In the genomic region with DNA sequence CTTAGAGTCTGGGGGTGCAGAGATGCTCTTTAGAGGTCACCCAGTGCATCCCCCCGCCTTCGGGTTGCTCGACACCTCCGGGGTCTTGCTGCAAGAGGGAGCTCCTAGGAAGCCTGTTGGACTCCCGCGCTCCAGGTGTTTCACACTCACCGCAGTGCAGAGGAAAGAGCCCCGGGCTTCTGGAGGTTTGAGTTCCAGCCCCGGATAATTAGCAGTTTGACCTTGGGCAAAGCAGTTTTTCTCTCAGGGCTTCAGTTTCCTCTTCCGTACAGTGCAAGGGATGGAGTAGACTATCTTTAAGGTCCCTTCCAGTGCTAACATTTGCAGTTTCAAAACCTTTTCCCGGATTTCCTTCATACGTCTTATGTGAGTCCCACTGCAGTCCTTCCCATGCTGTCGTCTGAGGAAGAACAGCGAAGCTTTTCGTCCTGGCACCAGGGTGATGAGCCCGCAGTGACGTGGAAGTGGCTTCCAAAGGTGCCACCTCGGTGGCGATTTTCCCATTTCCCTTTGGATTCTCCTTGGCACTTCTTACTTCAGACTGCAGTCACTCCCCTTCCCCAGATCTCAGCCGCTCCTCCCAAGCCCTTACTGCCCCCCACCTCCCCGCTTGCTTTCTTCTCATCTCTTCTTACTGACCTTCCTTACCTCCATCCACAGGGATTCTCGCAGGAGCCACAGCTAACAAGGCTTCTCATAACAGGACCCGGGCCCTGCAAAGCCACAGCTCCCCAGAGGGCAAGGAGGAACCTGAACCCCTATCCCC, we compare ENCODE assay signal across 8 cellular contexts. TPM values are rescaled to one million over a fixed set of nuclear protein-coding genes. Genes with fewer than 3 reads are reported as not detected.
DNase-seq lines count a peak whose midpoint lies in the region; ATAC-seq and TF ChIP-seq lines count a peak whose summit lies in the region.

No MANE protein-coding gene starts in this region.

- H3K4me1 Mint-ChIP-seq in CD4-positive, CD25-positive, alpha-beta regulatory T cell: peaks cover 4 to 55% (median 42%) of the 10 kb centered on the region in 4 donors

- DNase-seq in CD4-positive, CD25-positive, alpha-beta regulatory T cell: no peak
- DNase-seq in brain microvascular endothelial cell (no peak), lung (ENCODE audit: low spot score) (no peak), ureter (ENCODE audit: low spot score) (peak; percentile 68), NCI-H2171 treated with DMSO at 0.1 percent for 48 hours (lab: John Stamatoyannopoulos, UW) (no peak)

- peaks cover 29% of the 10 kb centered on the region for H3K36me3 Mint-ChIP-seq in CD4-positive, CD25-positive, alpha-beta regulatory T cell

- H3K9ac ChIP-seq in HUES64 (ENCODE audit: low read depth, low read length): peak overlapping the region; percentile 80

- no peak for ATAC-seq in CD4-positive, CD25-positive, alpha-beta regulatory T cell (ENCODE audit: low read depth in 2 of 2)
- no peak for ATAC-seq in lung (ENCODE audit: insufficient read depth, low FRiP score)
- no peak for ATAC-seq in GM19397 (IDR thresholded peaks at IDR 0.05; ENCODE audit: unreplicated experiment)
- ATAC-seq in HG02678 (IDR thresholded peaks at IDR 0.05; ENCODE audit: unreplicated experiment): no peak

- peak overlapping the region; percentile 56 for H3K27ac ChIP-seq in CD4-positive, CD25-positive, alpha-beta regulatory T cell (ENCODE audit: insufficient read depth, low read length, poor library complexity, severe bottlenecking)
- H3K27ac ChIP-seq in HUES64 (ENCODE audit: low read depth, low read length) (no peak overlapping the region), brain microvascular endothelial cell (no peak overlapping the region), lung (ENCODE audit: low read depth in 1 of 2, low read length in 1 of 2) (peak overlapping the region; percentile 18 to 69)

- peak overlapping the region; percentile 34 to 90 (median 67) for H3K27ac Mint-ChIP-seq in CD4-positive, CD25-positive, alpha-beta regulatory T cell

- H3K4me3 Mint-ChIP-seq in CD4-positive, CD25-positive, alpha-beta regulatory T cell: peak overlapping the region; percentile 88 to 95 (median 93)

- WGBS in HUES64: 8% methylated on average over 23 of the region's 23 CpGs
- WGBS in lung, 2 donors: 4 to 9% methylated on average over 23 of the region's 23 CpGs

- H3K4me3 ChIP-seq in CD4-positive, CD25-positive, alpha-beta regulatory T cell (ENCODE audit: low read depth, low read length): peak overlapping the region; percentile 93
- H3K4me3 ChIP-seq in HUES64 (ENCODE audit: low read length) (peak overlapping the region; percentile 89), brain microvascular endothelial cell (ENCODE audit: low read depth, low read length) (peak overlapping the region; percentile 92), lung (peak overlapping the region; percentile 74)

- TF ChIP-seq CTCF in brain microvascular endothelial cell (IDR thresholded peaks at IDR 0.05; ENCODE audit: low read depth, low read length, missing control alignments) (no peak), lung (IDR thresholded peaks at IDR 0.05; ENCODE audit: control extremely low read depth, extremely low read depth) (no peak)

- no peaks in the 10 kb centered on the region for H3K9me3 Mint-ChIP-seq in CD4-positive, CD25-positive, alpha-beta regulatory T cell

- H3K4me1 ChIP-seq in CD4-positive, CD25-positive, alpha-beta regulatory T cell (ENCODE audit: control insufficient read depth, insufficient read depth, low read length, poor library complexity, severe bottlenecking): peaks cover 43% of the 10 kb centered on the region
- H3K4me1 ChIP-seq in HUES64 (ENCODE audit: insufficient read depth, low read length) (no peaks in the 10 kb centered on the region), lung (ENCODE audit: control insufficient read depth in 2 of 2, insufficient read depth in 2 of 2, low read length in 2 of 2) (peaks cover 5 to 7% of the 10 kb centered on the region in 2 donors)

- H3K27me3 Mint-ChIP-seq in CD4-positive, CD25-positive, alpha-beta regulatory T cell: no peaks in the 10 kb centered on the region

- no peaks in the 10 kb centered on the region for H3K27me3 ChIP-seq in CD4-positive, CD25-positive, alpha-beta regulatory T cell (ENCODE audit: control insufficient read depth, insufficient read depth, low read length)
- no peaks in the 10 kb centered on the region for H3K27me3 ChIP-seq in HUES64 (ENCODE audit: insufficient read depth, low read length)
- H3K27me3 ChIP-seq in brain microvascular endothelial cell (replicated peaks): no peaks in the 10 kb centered on the region
- no peaks in the 10 kb centered on the region for H3K27me3 ChIP-seq in lung (ENCODE audit: control insufficient read depth, insufficient read depth)

- H3K36me3 ChIP-seq in CD4-positive, CD25-positive, alpha-beta regulatory T cell (ENCODE audit: control insufficient read depth, insufficient read depth, low read length): peaks cover 47% of the 10 kb centered on the region
- H3K36me3 ChIP-seq in HUES64 (ENCODE audit: insufficient read depth, low read length) (peaks cover 43% of the 10 kb centered on the region), brain microvascular endothelial cell (replicated peaks) (peaks cover 34% of the 10 kb centered on the region), lung (ENCODE audit: control insufficient read depth in 2 of 2, insufficient read depth in 2 of 2, low read length in 2 of 2) (peaks cover 13 to 31% of the 10 kb centered on the region in 2 donors)

- no peaks in the 10 kb centered on the region for H3K9me3 ChIP-seq in CD4-positive, CD25-positive, alpha-beta regulatory T cell (ENCODE audit: control insufficient read depth in 2 of 2, low read length in 2 of 2)
- H3K9me3 ChIP-seq in HUES64 (ENCODE audit: insufficient read depth, low read depth, low read length) (no peaks in the 10 kb centered on the region), lung (ENCODE audit: control insufficient read depth in 2 of 2, insufficient read depth in 1 of 2, low read length in 1 of 2) (no peaks in the 10 kb centered on the region)

- in situ Hi-C loops in brain microvascular endothelial cell (cut with HindIII; ENCODE audit: low pct_ligation_motif_present, low sequenced_read_pairs): no loop called here

RNA-seq across cellular contexts. Expression of a gene that starts 0.6 kb away (rescaled TPM):
- 21.9 TPM for total RNA-seq in CD4-positive, CD25-positive, alpha-beta regulatory T cell
- polyA plus RNA-seq in CD4-positive, CD25-positive, alpha-beta regulatory T cell: 100 to 1,000 TPM in 1 of 4 donors, 10 to 100 TPM in 3; 96.2 to 107 (median 98.8) TPM
- polyA plus RNA-seq in HUES64 (2013, experiment 1 of 2): 34.4 TPM
- 35.1 TPM for polyA plus RNA-seq in HUES64 (2013, experiment 2 of 2)
- total RNA-seq in lung (100 to 1,000 TPM in 1 of 2 donors, 10 to 100 TPM in 1; 83.8 to 119 TPM), ureter (66.2 TPM)
- 100 to 1,000 TPM; 110 to 137 TPM for polyA plus RNA-seq in lung

RNA-seq across cellular contexts. Expression of a gene that starts 1.0 kb away (rescaled TPM):
- 55.8 TPM for total RNA-seq in CD4-positive, CD25-positive, alpha-beta regulatory T cell
- 10 to 100 TPM; 84.8 to 92.2 (median 87.8) TPM for polyA plus RNA-seq in CD4-positive, CD25-positive, alpha-beta regulatory T cell
- 63.7 TPM for polyA plus RNA-seq in HUES64 (2013, experiment 1 of 2)
- polyA plus RNA-seq in HUES64 (2013, experiment 2 of 2): 59.3 TPM
- total RNA-seq in lung (100 to 1,000 TPM in 1 of 2 donors, 10 to 100 TPM in 1; 72.9 to 193 TPM), ureter (82.0 TPM)
- polyA plus RNA-seq in lung: 10 to 100 TPM; 62.0 to 84.2 TPM

RNA-seq across cellular contexts. Expression of a gene that starts 10.1 kb away (rescaled TPM):
- total RNA-seq in CD4-positive, CD25-positive, alpha-beta regulatory T cell: 1.2 TPM
- polyA plus RNA-seq in CD4-positive, CD25-positive, alpha-beta regulatory T cell: not detected
- polyA plus RNA-seq in HUES64 (2013, experiment 1 of 2): not detected
- polyA plus RNA-seq in HUES64 (2013, experiment 2 of 2): 0.57 TPM
- total RNA-seq in lung (1 to 10 TPM in 1 of 2 donors, under 1 TPM in 1; 0.60 to 3.2 TPM), ureter (1.5 TPM)
- polyA plus RNA-seq in lung: 1 to 10 TPM; 1.0 to 3.3 TPM

RNA-seq across cellular contexts. Expression of a gene that starts 21.4 kb away (rescaled TPM):
- 96.4 TPM for total RNA-seq in CD4-positive, CD25-positive, alpha-beta regulatory T cell
- 100 to 1,000 TPM; 161 to 180 (median 162) TPM for polyA plus RNA-seq in CD4-positive, CD25-positive, alpha-beta regulatory T cell
- 13.3 TPM for polyA plus RNA-seq in HUES64 (2013, experiment 1 of 2)
- polyA plus RNA-seq in HUES64 (2013, experiment 2 of 2): 14.3 TPM
- total RNA-seq in lung (100 to 1,000 TPM; 106 to 258 TPM), ureter (256 TPM)
- polyA plus RNA-seq in lung: 100 to 1,000 TPM in 1 of 2 donors, 10 to 100 TPM in 1; 92.1 to 188 TPM

RNA-seq across cellular contexts. Expression of a gene that starts 53.9 kb away (rescaled TPM):
- total RNA-seq in CD4-positive, CD25-positive, alpha-beta regulatory T cell: 540 TPM
- 1,000 to 10,000 TPM in 2 of 4 donors, 100 to 1,000 TPM in 2; 741 to 1,050 (median 910) TPM for polyA plus RNA-seq in CD4-positive, CD25-positive, alpha-beta regulatory T cell
- polyA plus RNA-seq in HUES64 (2013, experiment 1 of 2): 174 TPM
- 183 TPM for polyA plus RNA-seq in HUES64 (2013, experiment 2 of 2)
- total RNA-seq in lung: 100 to 1,000 TPM; 284 to 332 TPM
- polyA plus RNA-seq in lung: 100 to 1,000 TPM; 190 to 490 TPM
- 520 TPM for total RNA-seq in ureter

Comparison
In these comparisons a context has a peak if more than half of its experiments do, and no peak if none do; other contexts are left out.
1. H3K27ac ChIP-seq: peak in CD4-positive, CD25-positive, alpha-beta regulatory T cell (single experiment) and lung (2 of 2); none in HUES64 (single experiment) and brain microvascular endothelial cell (single experiment).
2. Peak in every context shown above with its lines, with median percentiles within 50 percentile points of each other: H3K4me3 ChIP-seq.